19 cellular contexts compared by ENCODE assay signal in the genomic region with DNA sequence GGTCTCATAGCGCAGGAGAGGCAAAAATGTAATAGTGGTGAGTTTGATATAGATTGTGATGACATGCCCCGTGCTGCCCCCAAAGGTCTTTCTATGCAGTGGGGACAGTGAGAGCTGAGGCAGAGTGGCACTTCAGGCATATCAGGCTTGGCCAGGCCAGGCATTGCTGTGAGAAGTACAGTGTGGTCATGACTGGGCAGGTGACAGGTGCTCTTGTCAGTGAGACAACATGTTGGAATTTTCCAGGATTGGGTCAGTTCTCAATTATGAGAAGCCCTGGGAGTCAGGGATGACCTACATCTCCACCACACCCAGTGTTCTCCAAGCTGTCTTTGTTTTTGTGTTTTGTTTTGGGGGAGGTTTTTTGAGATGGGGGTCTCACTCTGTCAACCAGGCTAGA.
"Had no signal": no experiment of that assay in that cellular context is flagged by ENCODE, and none has a peak within 500 bp of the region (broad histone marks: within the 10 kb centered on the region; RNA-seq: fewer than 3 reads in every experiment).

No MANE protein-coding gene starts in this region.

- H3K9me3 ChIP-seq: right lobe of liver, transverse colon, uterus had no signal

- H3K27ac ChIP-seq: foreskin keratinocyte, right lobe of liver, transverse colon, uterus, WERI-Rb-1 had no signal

- ATAC-seq: foreskin keratinocyte; left ventricle myocardium superior; right lobe of liver; stimulated activated memory B cell treated with anti-CD40 and anti-IgM and Interleukin-4, amounts not matched to agents 10 μg/mL and 1 μg/mL and 100 μg/mL, for 72 hours; T-cell had no signal

- H3K27me3 Mint-ChIP-seq: memory B cell; stimulated activated memory B cell treated with anti-CD40 and anti-IgM and Interleukin-4, amounts not matched to agents 10 μg/mL and 1 μg/mL and 100 μg/mL, for 72 hours; T-cell had no signal

- H3K27me3 ChIP-seq: foreskin keratinocyte, right lobe of liver, transverse colon, uterus had no signal

- H3K36me3 ChIP-seq: right lobe of liver, transverse colon, uterus had no signal

- H3K9me3 Mint-ChIP-seq: activated naive CD4-positive, alpha-beta T cell treated with anti-CD3 and anti-CD28 coated beads for 36 hours; memory B cell; nephron progenitor cell; stimulated activated memory B cell treated with anti-CD40 and anti-IgM and Interleukin-4, amounts not matched to agents 10 μg/mL and 1 μg/mL and 100 μg/mL, for 72 hours; T-cell had no signal

- DNase-seq: activated CD4-positive, alpha-beta T cell treated with anti-CD3 and anti-CD28 coated beads for 1 hour; activated naive CD4-positive, alpha-beta T cell treated with anti-CD3 and anti-CD28 coated beads for 36 hours; activated T-cell treated with anti-CD3 and anti-CD28 coated beads, Interleukin-2, amount 50 U/mL, for 1 hour; amygdala; dermis blood vessel endothelial cell; effector CD8-positive, alpha-beta T cell; left ventricle myocardium superior; nephron progenitor cell; occipital lobe; right lobe of liver; stimulated activated CD4-positive, alpha-beta T cell treated with anti-CD3 and anti-CD28 coated beads, Interleukin-1b, Interleukin-23, amount 100 ng/mL, for 48 hours; T-cell; transverse colon; uterus; WERI-Rb-1 had no signal

- H3K4me3 Mint-ChIP-seq: activated naive CD4-positive, alpha-beta T cell treated with anti-CD3 and anti-CD28 coated beads for 36 hours; memory B cell; nephron progenitor cell; stimulated activated memory B cell treated with anti-CD40 and anti-IgM and Interleukin-4, amounts not matched to agents 10 μg/mL and 1 μg/mL and 100 μg/mL, for 72 hours; T-cell had no signal

- H3K27ac Mint-ChIP-seq: activated naive CD4-positive, alpha-beta T cell treated with anti-CD3 and anti-CD28 coated beads for 36 hours; memory B cell; nephron progenitor cell; stimulated activated memory B cell treated with anti-CD40 and anti-IgM and Interleukin-4, amounts not matched to agents 10 μg/mL and 1 μg/mL and 100 μg/mL, for 72 hours had no signal

- H3K4me3 ChIP-seq: right lobe of liver, skin epidermis, transverse colon, uterus had no signal
